ENCODE assay signal across 15 cellular contexts in the genomic region with DNA sequence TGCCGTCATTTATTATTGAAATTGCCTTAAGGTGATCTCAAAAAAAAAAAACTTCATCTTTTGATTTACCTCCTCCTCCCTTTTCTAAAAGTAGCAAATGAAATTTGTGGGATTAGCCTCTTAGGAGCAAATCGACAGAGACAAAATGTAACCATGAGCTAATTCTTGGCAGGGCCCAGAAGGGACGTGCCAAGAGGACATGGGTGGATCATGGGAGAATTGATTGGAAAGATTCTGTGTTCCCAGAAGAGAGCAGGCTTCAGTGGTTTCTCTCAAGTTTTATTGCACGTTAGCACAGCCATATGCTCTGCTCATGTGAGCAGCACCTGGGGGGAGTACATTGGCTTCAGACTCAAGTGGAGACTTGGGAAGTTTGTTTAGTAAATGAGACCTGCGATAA.
DNase-seq lines count a peak whose midpoint lies in the region; ATAC-seq and TF ChIP-seq lines count a peak whose summit lies in the region.
"Had no signal": no experiment of that assay in that cellular context is flagged by ENCODE, and none has a peak within 500 bp of the region (broad histone marks: within the 10 kb centered on the region; RNA-seq: fewer than 3 reads in every experiment).

No MANE protein-coding gene starts in this region.

- peaks cover 7 to 12% of the 10 kb centered on the region in 2 donors for H3K9me3 Mint-ChIP-seq in effector memory CD8-positive, alpha-beta T cell

- no peaks in the 10 kb centered on the region for H3K36me3 ChIP-seq in right lobe of liver
- H3K36me3 ChIP-seq: BLaER1, HAP-1 had no signal

- peak; percentile 75 to 88 (median 86) for ATAC-seq in right lobe of liver
- ATAC-seq in effector memory CD8-positive, alpha-beta T cell (replicated peaks), result no peak

- no peaks in the 10 kb centered on the region for H3K9me3 ChIP-seq in right lobe of liver
- H3K9me3 ChIP-seq: BLaER1, HAP-1 had no signal

- peak; percentile 33 for DNase-seq in DMS 273 (lab: John Stamatoyannopoulos, UW; ENCODE audit: unreplicated experiment)
- DNase-seq in DMS 273 treated with DMSO at 0.1 percent for 48 hours (lab: John Stamatoyannopoulos, UW), result no peak
- peak; percentile 18 to 74 for DNase-seq in NCI-H524 (lab: John Stamatoyannopoulos, UW)
- DNase-seq in NCI-H524 treated with DMSO at 0.1 percent for 48 hours (lab: John Stamatoyannopoulos, UW), result no peak
- peak; percentile 86 to 95 for DNase-seq in NCI-H446 (lab: John Stamatoyannopoulos, UW)
- DNase-seq in right lobe of liver, result peak in 2 of 3 donors; percentile 24 to 58
- no peak for DNase-seq in stimulated activated naive CD4-positive, alpha-beta T cell (lab: John Stamatoyannopoulos, UW)
- DNase-seq in effector memory CD8-positive, alpha-beta T cell, result no peak
- DNase-seq: CD4-positive, alpha-beta memory T cell; DMS53; GM23248 had no signal

- TF ChIP-seq CTCF in right lobe of liver (IDR thresholded peaks at IDR 0.05), result no peak

- intact Hi-C loops in right lobe of liver (cut with DNase I), result no loop called here

- 38% methylated on average over 5 of the region's 5 CpGs for WGBS in right lobe of liver (ENCODE audit: insufficient coverage, low coverage, low lambda C conversion rate, missing lambda C conversion rate)

- TF ChIP-seq POLR2A in right lobe of liver (IDR thresholded peaks at IDR 0.05), result peak; percentile 16

- H3K4me3 ChIP-seq in right lobe of liver, result no peak overlapping the region
- H3K4me3 ChIP-seq: BLaER1, GM23248, HAP-1 had no signal

- H3K36me3 Mint-ChIP-seq in effector memory CD8-positive, alpha-beta T cell (ENCODE audit: insufficient read depth), result no peaks in the 10 kb centered on the region
- H3K36me3 Mint-ChIP-seq: CD14-positive monocyte; CD4-positive, alpha-beta memory T cell had no signal

- no peaks in the 10 kb centered on the region for H3K27me3 Mint-ChIP-seq in effector memory CD8-positive, alpha-beta T cell
- H3K27me3 Mint-ChIP-seq: CD4-positive, alpha-beta memory T cell had no signal

- H3K4me1 ChIP-seq in right lobe of liver, result peaks cover 0 to 29% (median 8%) of the 10 kb centered on the region in 4 donors
- H3K4me1 ChIP-seq: BLaER1, HAP-1 had no signal

- H3K4me1 Mint-ChIP-seq in effector memory CD8-positive, alpha-beta T cell (ENCODE audit: low read depth in 2 of 2), result peaks cover 0 to 1% of the 10 kb centered on the region in 2 donors
- H3K4me1 Mint-ChIP-seq: CD14-positive monocyte; CD4-positive, alpha-beta memory T cell had no signal

- peak overlapping the region; percentile 56 to 84 (median 57) for H3K27ac ChIP-seq in right lobe of liver
- H3K27ac ChIP-seq: 22Rv1, BLaER1, GM23248 had no signal

- no peak overlapping the region for H3K27ac Mint-ChIP-seq in effector memory CD8-positive, alpha-beta T cell
- H3K27ac Mint-ChIP-seq: CD14-positive monocyte; CD4-positive, alpha-beta memory T cell had no signal

- no peak overlapping the region for H3K4me3 Mint-ChIP-seq in effector memory CD8-positive, alpha-beta T cell
- H3K4me3 Mint-ChIP-seq: CD14-positive monocyte; CD4-positive, alpha-beta memory T cell had no signal

- no peaks in the 10 kb centered on the region for H3K27me3 ChIP-seq in right lobe of liver
- H3K27me3 ChIP-seq: BLaER1 had no signal

Comparison
In these comparisons a context has a peak if more than half of its experiments do, and no peak if none do; other contexts are left out.
1. DNase-seq: peak in DMS 273 (single experiment), NCI-H524 (2 of 2), NCI-H446 (2 of 2) and right lobe of liver (2 of 3); none in DMS 273 treated with DMSO at 0.1 percent for 48 hours (single experiment), NCI-H524 treated with DMSO at 0.1 percent for 48 hours (single experiment), stimulated activated naive CD4-positive, alpha-beta T cell (0 of 6) and effector memory CD8-positive, alpha-beta T cell (0 of 3).